In genomic region chr20:57432874-57433491, GRCh38 we compare ENCODE assay signal across 8 cellular contexts. TPM values are rescaled to one million over a fixed set of nuclear protein-coding genes. Genes with fewer than 3 reads are reported as not detected.
A peak's percentile ranks its signal among the peaks of the same experiment; 100 is the strongest.
DNase-seq lines count a peak whose midpoint lies in the region; ATAC-seq and TF ChIP-seq lines count a peak whose summit lies in the region.

No MANE protein-coding gene starts in this region.

- no peak for DNase-seq in NT2/D1 (ENCODE audit: low read depth, low spot score)
- peak; percentile 57 for DNase-seq in activated T-cell treated with anti-CD3 and anti-CD28 coated beads for 48 hours (ENCODE audit: low read depth)
- DNase-seq in lower lobe of right lung = peak; percentile 85
- no peak for DNase-seq in SK-N-DZ (ENCODE audit: low spot score)
- DNase-seq in endodermal cell = no peak

- ATAC-seq in GM18861 (IDR thresholded peaks at IDR 0.05; ENCODE audit: unreplicated experiment) = peak; percentile 85
- ATAC-seq in HG02884 (IDR thresholded peaks at IDR 0.05; ENCODE audit: unreplicated experiment) = peak; percentile 95
- ATAC-seq in lower lobe of right lung = peak; percentile 78 to 85

- H3K4me1 ChIP-seq in NT2/D1 (ENCODE audit: insufficient read depth, insufficient read length) = peaks cover 16% of the 10 kb centered on the region
- peaks cover 38% of the 10 kb centered on the region for H3K4me1 ChIP-seq in lower lobe of right lung
- peaks cover 46% of the 10 kb centered on the region for H3K4me1 ChIP-seq in stomach smooth muscle (ENCODE audit: control insufficient read depth, insufficient read depth, low read length)
- H3K4me1 ChIP-seq in endodermal cell (ENCODE audit: control insufficient read depth, insufficient read depth, low read length) = no peaks in the 10 kb centered on the region

- H3K36me3 Mint-ChIP-seq in endodermal cell (ENCODE audit: low read depth) = no peaks in the 10 kb centered on the region

- WGBS in endodermal cell (ENCODE audit: insufficient coverage in 1 of 2, insufficient read length in 1 of 2), 2 experiments = 86 to 92% methylated on average over 8 to 12 of the region's 13 CpGs

- H3K9ac ChIP-seq in NT2/D1 (ENCODE audit: insufficient read length, low read depth) (peak overlapping the region; percentile 51), stomach smooth muscle (ENCODE audit: low read length in 2 of 2) (peak overlapping the region in 1 of 2 donors; percentile 20), endodermal cell (ENCODE audit: extremely low read depth, low read length, poor library complexity, severe bottlenecking) (no peak overlapping the region)

- H3K9me3 ChIP-seq in NT2/D1 (ENCODE audit: insufficient read depth, low read length) = peaks cover 4% of the 10 kb centered on the region; the same call in 1 of the 2 replicates
- no peaks in the 10 kb centered on the region for H3K9me3 ChIP-seq in lower lobe of right lung
- H3K9me3 ChIP-seq in stomach smooth muscle (ENCODE audit: control insufficient read depth in 2 of 2, low read length in 2 of 2) = peaks cover 0 to 7% of the 10 kb centered on the region in 2 donors
- H3K9me3 ChIP-seq in endodermal cell (ENCODE audit: control insufficient read depth, low read length) = no peaks in the 10 kb centered on the region

- peaks cover 2% of the 10 kb centered on the region for H3K4me1 Mint-ChIP-seq in endodermal cell

- H3K4me3 Mint-ChIP-seq in endodermal cell = no peak overlapping the region

- no peak overlapping the region for H3K27ac Mint-ChIP-seq in endodermal cell

- H3K27me3 Mint-ChIP-seq in endodermal cell (ENCODE audit: insufficient read depth) = peaks cover 2% of the 10 kb centered on the region

- no peak overlapping the region for H3K4me3 ChIP-seq in NT2/D1 (ENCODE audit: insufficient read length, low read depth)
- H3K4me3 ChIP-seq in lower lobe of right lung = no peak overlapping the region
- H3K4me3 ChIP-seq in stomach smooth muscle (ENCODE audit: low read length in 2 of 2) = no peak overlapping the region
- H3K4me3 ChIP-seq in endodermal cell (ENCODE audit: low read length) = no peak overlapping the region

- H3K27ac ChIP-seq in lower lobe of right lung = no peak overlapping the region
- peak overlapping the region; percentile 18 for H3K27ac ChIP-seq in stomach smooth muscle (ENCODE audit: low read length)
- no peak overlapping the region for H3K27ac ChIP-seq in endodermal cell (ENCODE audit: low read depth, low read length)

- intact Hi-C loops in lower lobe of right lung (cut with DNase I) = no loop called here

- H3K27me3 ChIP-seq in NT2/D1 (ENCODE audit: insufficient read depth, insufficient read length) (no peaks in the 10 kb centered on the region), lower lobe of right lung (ENCODE audit: low read depth) (no peaks in the 10 kb centered on the region), stomach smooth muscle (ENCODE audit: control insufficient read depth in 1 of 2, insufficient read depth in 2 of 2, low read length in 2 of 2) (no peaks in the 10 kb centered on the region), endodermal cell (ENCODE audit: control insufficient read depth, insufficient read depth, low read length, poor library complexity, severe bottlenecking) (no peaks in the 10 kb centered on the region)

- peaks cover 4% of the 10 kb centered on the region for H3K9me3 Mint-ChIP-seq in endodermal cell

- TF ChIP-seq CTCF in lower lobe of right lung (IDR thresholded peaks at IDR 0.05) (no peak), endodermal cell (conservative IDR thresholded peaks at IDR 0.05) (no peak)

- H3K36me3 ChIP-seq in NT2/D1 (ENCODE audit: insufficient read depth, insufficient read length, low read length) (no peaks in the 10 kb centered on the region), lower lobe of right lung (no peaks in the 10 kb centered on the region), stomach smooth muscle (ENCODE audit: control insufficient read depth in 2 of 2, insufficient read depth in 2 of 2, low read length in 2 of 2) (no peaks in the 10 kb centered on the region), endodermal cell (ENCODE audit: control insufficient read depth, insufficient read depth, low read length) (no peaks in the 10 kb centered on the region)

RNA-seq across cellular contexts. Expression of gene RBM38, which starts 41.8 kb away (rescaled TPM):
- total RNA-seq in lower lobe of right lung (15.5 TPM), endodermal cell (10 to 100 TPM; 29.0 to 30.2 TPM)
- polyA plus RNA-seq in SK-N-DZ (2014; cell fraction: cytosol; rRNA removed) = 73.7 and 78.2 TPM in 2 replicates
- polyA plus RNA-seq in SK-N-DZ (2014; cell fraction: nucleus; rRNA removed) = 38.1 and 43.3 TPM in 2 replicates
- 58.7 TPM for polyA plus RNA-seq in endodermal cell (2013, experiment 1 of 2)
- 59.5 TPM for polyA plus RNA-seq in endodermal cell (2013, experiment 2 of 2)

Comparison
In these comparisons a context has a peak if more than half of its experiments do, and no peak if none do; other contexts are left out.
1. DNase-seq: peak in activated T-cell treated with anti-CD3 and anti-CD28 coated beads for 48 hours (single experiment) and lower lobe of right lung (single experiment); none in NT2/D1 (single experiment), SK-N-DZ (single experiment) and endodermal cell (single experiment).
2. Peak in every context shown above with its lines, with median percentiles within 50 percentile points of each other: ATAC-seq.